ENCODE assay signal across 17 cellular contexts in genomic region chr6:101730954-101731353, GRCh38.
DNase-seq lines count a peak whose midpoint lies in the region; ATAC-seq and TF ChIP-seq lines count a peak whose summit lies in the region.
"Had no signal": no experiment of that assay in that cellular context is flagged by ENCODE, and none has a peak within 500 bp of the region (broad histone marks: within the 10 kb centered on the region; RNA-seq: fewer than 3 reads in every experiment).

No MANE protein-coding gene starts in this region.

- H3F3A ChIP-seq in GM23338 (replicated peaks; ENCODE audit: low read depth) = no peaks in the 10 kb centered on the region

- H3K79me2 ChIP-seq in GM23338 (replicated peaks; ENCODE audit: insufficient read depth) = no peaks in the 10 kb centered on the region
- no peaks in the 10 kb centered on the region for H3K79me2 ChIP-seq in OCI-LY3 (ENCODE audit: low read length)
- H3K79me2 ChIP-seq in osteoblast (ENCODE audit: insufficient read depth, low read length) = no peaks in the 10 kb centered on the region

- H3K4me2 ChIP-seq in GM23338 (peak overlapping the region; percentile 57), OCI-LY3 (ENCODE audit: low read length) (peak overlapping the region; percentile 13), osteoblast (ENCODE audit: insufficient read depth, low read length) (peak overlapping the region; percentile 18)

- H3K4me3 Mint-ChIP-seq in GM23338 = no peak overlapping the region
- H3K4me3 Mint-ChIP-seq: activated CD4-positive, alpha-beta T cell treated with anti-CD3 and anti-CD28 coated beads for 36 hours had no signal

- peaks cover 3% of the 10 kb centered on the region for H3K27me3 Mint-ChIP-seq in GM23338 (ENCODE audit: insufficient read depth, low read depth, poor library complexity)
- H3K27me3 Mint-ChIP-seq: activated CD4-positive, alpha-beta T cell treated with anti-CD3 and anti-CD28 coated beads for 36 hours had no signal

- no peak for TF ChIP-seq CTCF in GM23338 (conservative IDR thresholded peaks at IDR 0.05; ENCODE audit: low read depth in 2 of 2)
- TF ChIP-seq CTCF in OCI-LY3 (IDR thresholded peaks at IDR 0.05; ENCODE audit: low read depth, low read length) = no peak
- TF ChIP-seq CTCF in epithelial cell of esophagus (IDR thresholded peaks at IDR 0.05; ENCODE audit: insufficient read depth, low read depth, low read length, missing control alignments) = no peak
- no peak for TF ChIP-seq CTCF in osteoblast (IDR thresholded peaks at IDR 0.05; ENCODE audit: extremely low read depth, low read depth, low read length)

- ATAC-seq in GM23338 (no peak), HG03439 (IDR thresholded peaks at IDR 0.05; ENCODE audit: unreplicated experiment) (no peak)
- ATAC-seq: activated CD4-positive, alpha-beta T cell treated with anti-CD3 and anti-CD28 coated beads for 36 hours; psoas muscle; Right ventricle myocardium inferior had no signal

- H3K4me3 ChIP-seq in GM23338 (0 out of 2 replicates have a peak overlapping the region, but pooled peaks have one; percentile 13), OCI-LY3 (ENCODE audit: low read length) (no peak overlapping the region), epithelial cell of esophagus (ENCODE audit: low read length) (no peak overlapping the region), osteoblast (ENCODE audit: insufficient read depth, low read length) (no peak overlapping the region)
- H3K4me3 ChIP-seq: psoas muscle had no signal

- peaks cover 22% of the 10 kb centered on the region for H3K36me3 Mint-ChIP-seq in GM23338 (ENCODE audit: low read depth)
- H3K36me3 Mint-ChIP-seq: CD14-positive monocyte had no signal

- H3K4me1 ChIP-seq in GM23338 (ENCODE audit: insufficient read depth) (peaks cover 18% of the 10 kb centered on the region), OCI-LY3 (ENCODE audit: low read length) (peaks cover 4% of the 10 kb centered on the region; the same call in 1 of the 2 replicates), osteoblast (ENCODE audit: insufficient read depth, low read length) (no peaks in the 10 kb centered on the region)
- H3K4me1 ChIP-seq: psoas muscle had no signal

- H3K9me3 Mint-ChIP-seq in GM23338 = peaks cover 14% of the 10 kb centered on the region

- H3K4me1 Mint-ChIP-seq in GM23338 = peaks cover 22% of the 10 kb centered on the region

- H3K9me3 ChIP-seq in OCI-LY3 (ENCODE audit: insufficient read depth, low read length) (no peaks in the 10 kb centered on the region), osteoblast (ENCODE audit: low read depth, low read length) (no peaks in the 10 kb centered on the region)
- H3K9me3 ChIP-seq: psoas muscle had no signal

- H3K27me3 ChIP-seq in GM23338 (ENCODE audit: insufficient read depth) = no peaks in the 10 kb centered on the region
- no peaks in the 10 kb centered on the region for H3K27me3 ChIP-seq in OCI-LY3 (ENCODE audit: low read depth, low read length)
- no peaks in the 10 kb centered on the region for H3K27me3 ChIP-seq in osteoblast (ENCODE audit: insufficient read depth, low read length)
- H3K27me3 ChIP-seq: brain microvascular endothelial cell had no signal

- H4K20me1 ChIP-seq in GM23338 (replicated peaks; ENCODE audit: insufficient read depth) = no peaks in the 10 kb centered on the region
- no peaks in the 10 kb centered on the region for H4K20me1 ChIP-seq in OCI-LY3 (ENCODE audit: insufficient read depth, low read length)
- no peaks in the 10 kb centered on the region for H4K20me1 ChIP-seq in osteoblast (ENCODE audit: insufficient read depth, low read length)

- no peak overlapping the region for H3K9ac ChIP-seq in OCI-LY3 (ENCODE audit: low read length)

- DNase-seq in GM23338 (ENCODE audit: low spot score) (no peak), epithelial cell of esophagus (ENCODE audit: low read depth) (peak; percentile 7), osteoblast (ENCODE audit: insufficient read length, low spot score, missing footprints) (no peak), NCI-H510A (lab: John Stamatoyannopoulos, UW) (no peak), activated T-cell treated with anti-CD3 and anti-CD28 coated beads for 4 hours (no peak)
- DNase-seq: activated CD4-positive, alpha-beta T cell treated with anti-CD3 and anti-CD28 coated beads for 36 hours; activated CD8-positive, alpha-beta memory T cell treated with anti-CD3 and anti-CD28 coated beads, Interleukin-2, amount 50 U/mL, for 48 hours; activated naive CD4-positive, alpha-beta T cell treated with Interleukin-2 at 50 U/mL for 16 hours; brain microvascular endothelial cell; effector memory CD4-positive, alpha-beta T cell; NCI-H82; psoas muscle; substantia nigra had no signal

- H3K36me3 ChIP-seq in GM23338 (ENCODE audit: insufficient read depth) (no peaks in the 10 kb centered on the region), OCI-LY3 (replicated peaks; ENCODE audit: low read depth, low read length) (no peaks in the 10 kb centered on the region), osteoblast (ENCODE audit: insufficient read depth, low read length) (no peaks in the 10 kb centered on the region)
- H3K36me3 ChIP-seq: brain microvascular endothelial cell had no signal

- H2AFZ ChIP-seq in GM23338 = no peak overlapping the region
- H2AFZ ChIP-seq in OCI-LY3 (ENCODE audit: low read depth, low read length) = 0 out of 2 replicates have a peak overlapping the region, but pooled peaks have one; percentile 64
- peak overlapping the region; percentile 60 for H2AFZ ChIP-seq in osteoblast (ENCODE audit: low read length)

- no peak overlapping the region for H3K27ac Mint-ChIP-seq in GM23338
- H3K27ac Mint-ChIP-seq: activated CD4-positive, alpha-beta T cell treated with anti-CD3 and anti-CD28 coated beads for 36 hours; CD14-positive monocyte had no signal

- H3K27ac ChIP-seq in GM23338 (ENCODE audit: low read depth) (no peak overlapping the region), OCI-LY3 (ENCODE audit: low read length) (no peak overlapping the region), osteoblast (ENCODE audit: low read depth, low read length) (no peak overlapping the region)
- H3K27ac ChIP-seq: brain microvascular endothelial cell, psoas muscle had no signal

- no peaks in the 10 kb centered on the region for H3K9me2 ChIP-seq in GM23338 (ENCODE audit: insufficient read depth)

TF ChIP-seq in GM23338, 12 proteins besides CTCF, POLR2A, EP300 and RAD21 (continues in another document):
- TF ChIP-seq POLR2AphosphoS5 (IDR thresholded peaks at IDR 0.05; ENCODE audit: low read depth) (no peak), JUNB (IDR thresholded peaks at IDR 0.05; ENCODE audit: unreplicated experiment) (no peak)
- TF ChIP-seq, protein P1, sequence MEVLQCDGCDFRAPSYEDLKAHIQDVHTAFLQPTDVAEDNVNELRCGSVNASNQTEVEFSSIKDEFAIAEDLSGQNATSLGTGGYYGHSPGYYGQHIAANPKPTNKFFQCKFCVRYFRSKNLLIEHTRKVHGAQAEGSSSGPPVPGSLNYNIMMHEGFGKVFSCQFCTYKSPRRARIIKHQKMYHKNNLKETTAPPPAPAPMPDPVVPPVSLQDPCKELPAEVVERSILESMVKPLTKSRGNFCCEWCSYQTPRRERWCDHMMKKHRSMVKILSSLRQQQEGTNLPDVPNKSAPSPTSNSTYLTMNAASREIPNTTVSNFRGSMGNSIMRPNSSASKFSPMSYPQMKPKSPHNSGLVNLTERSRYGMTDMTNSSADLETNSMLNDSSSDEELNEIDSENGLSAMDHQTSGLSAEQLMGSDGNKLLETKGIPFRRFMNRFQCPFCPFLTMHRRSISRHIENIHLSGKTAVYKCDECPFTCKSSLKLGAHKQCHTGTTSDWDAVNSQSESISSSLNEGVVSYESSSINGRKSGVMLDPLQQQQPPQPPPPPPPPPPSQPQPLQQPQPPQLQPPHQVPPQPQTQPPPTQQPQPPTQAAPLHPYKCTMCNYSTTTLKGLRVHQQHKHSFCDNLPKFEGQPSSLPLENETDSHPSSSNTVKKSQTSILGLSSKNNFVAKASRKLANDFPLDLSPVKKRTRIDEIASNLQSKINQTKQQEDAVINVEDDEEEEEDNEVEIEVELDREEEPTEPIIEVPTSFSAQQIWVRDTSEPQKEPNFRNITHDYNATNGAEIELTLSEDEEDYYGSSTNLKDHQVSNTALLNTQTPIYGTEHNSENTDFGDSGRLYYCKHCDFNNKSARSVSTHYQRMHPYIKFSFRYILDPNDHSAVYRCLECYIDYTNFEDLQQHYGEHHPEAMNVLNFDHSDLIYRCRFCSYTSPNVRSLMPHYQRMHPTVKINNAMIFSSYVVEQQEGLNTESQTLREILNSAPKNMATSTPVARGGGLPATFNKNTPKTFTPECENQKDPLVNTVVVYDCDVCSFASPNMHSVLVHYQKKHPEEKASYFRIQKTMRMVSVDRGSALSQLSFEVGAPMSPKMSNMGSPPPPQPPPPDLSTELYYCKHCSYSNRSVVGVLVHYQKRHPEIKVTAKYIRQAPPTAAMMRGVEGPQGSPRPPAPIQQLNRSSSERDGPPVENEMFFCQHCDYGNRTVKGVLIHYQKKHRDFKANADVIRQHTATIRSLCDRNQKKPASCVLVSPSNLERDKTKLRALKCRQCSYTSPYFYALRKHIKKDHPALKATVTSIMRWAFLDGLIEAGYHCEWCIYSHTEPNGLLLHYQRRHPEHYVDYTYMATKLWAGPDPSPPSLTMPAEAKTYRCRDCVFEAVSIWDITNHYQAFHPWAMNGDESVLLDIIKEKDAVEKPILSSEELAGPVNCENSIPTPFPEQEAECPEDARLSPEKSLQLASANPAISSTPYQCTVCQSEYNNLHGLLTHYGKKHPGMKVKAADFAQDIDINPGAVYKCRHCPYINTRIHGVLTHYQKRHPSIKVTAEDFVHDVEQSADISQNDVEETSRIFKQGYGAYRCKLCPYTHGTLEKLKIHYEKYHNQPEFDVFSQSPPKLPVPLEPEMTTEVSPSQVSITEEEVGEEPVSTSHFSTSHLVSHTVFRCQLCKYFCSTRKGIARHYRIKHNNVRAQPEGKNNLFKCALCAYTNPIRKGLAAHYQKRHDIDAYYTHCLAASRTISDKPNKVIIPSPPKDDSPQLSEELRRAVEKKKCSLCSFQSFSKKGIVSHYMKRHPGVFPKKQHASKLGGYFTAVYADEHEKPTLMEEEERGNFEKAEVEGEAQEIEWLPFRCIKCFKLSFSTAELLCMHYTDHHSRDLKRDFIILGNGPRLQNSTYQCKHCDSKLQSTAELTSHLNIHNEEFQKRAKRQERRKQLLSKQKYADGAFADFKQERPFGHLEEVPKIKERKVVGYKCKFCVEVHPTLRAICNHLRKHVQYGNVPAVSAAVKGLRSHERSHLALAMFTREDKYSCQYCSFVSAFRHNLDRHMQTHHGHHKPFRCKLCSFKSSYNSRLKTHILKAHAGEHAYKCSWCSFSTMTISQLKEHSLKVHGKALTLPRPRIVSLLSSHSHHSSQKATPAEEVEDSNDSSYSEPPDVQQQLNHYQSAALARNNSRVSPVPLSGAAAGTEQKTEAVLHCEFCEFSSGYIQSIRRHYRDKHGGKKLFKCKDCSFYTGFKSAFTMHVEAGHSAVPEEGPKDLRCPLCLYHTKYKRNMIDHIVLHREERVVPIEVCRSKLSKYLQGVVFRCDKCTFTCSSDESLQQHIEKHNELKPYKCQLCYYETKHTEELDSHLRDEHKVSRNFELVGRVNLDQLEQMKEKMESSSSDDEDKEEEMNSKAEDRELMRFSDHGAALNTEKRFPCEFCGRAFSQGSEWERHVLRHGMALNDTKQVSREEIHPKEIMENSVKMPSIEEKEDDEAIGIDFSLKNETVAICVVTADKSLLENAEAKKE (CRISPR knock-in tag; IDR thresholded peaks at IDR 0.05) = no peak
